ENCODE assay signal across 17 cellular contexts in the genomic region with DNA sequence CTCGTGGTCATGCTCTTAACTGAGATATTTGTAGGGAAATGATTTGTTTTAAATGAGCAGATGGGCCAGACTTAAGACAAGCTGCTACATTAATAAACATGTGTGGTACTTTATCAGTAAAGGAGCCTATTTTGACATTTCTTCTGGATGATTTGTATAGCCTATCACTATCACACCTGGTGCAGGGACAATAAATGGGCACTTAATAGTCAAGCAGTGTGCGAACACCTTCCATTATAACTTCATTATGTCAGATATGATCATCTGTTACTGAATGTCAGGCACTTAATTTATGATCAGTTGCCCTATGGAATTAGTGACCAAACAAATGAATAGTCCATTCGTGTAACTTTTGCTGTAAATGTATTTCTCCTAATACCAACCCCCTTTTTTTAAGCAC.
DNase-seq lines count a peak whose midpoint lies in the region; TF ChIP-seq lines count a peak whose summit lies in the region.
"Had no signal": no experiment of that assay in that cellular context is flagged by ENCODE, and none has a peak within 500 bp of the region (broad histone marks: within the 10 kb centered on the region; RNA-seq: fewer than 3 reads in every experiment).

No MANE protein-coding gene starts in this region.

- no peaks in the 10 kb centered on the region for H3K27me3 ChIP-seq in dorsolateral prefrontal cortex
- H3K27me3 ChIP-seq: BLaER1, SJSA1 had no signal

- H3K27ac ChIP-seq in dorsolateral prefrontal cortex: no peak overlapping the region
- H3K27ac ChIP-seq: BLaER1, SJSA1 had no signal

- intact Hi-C loops in dorsolateral prefrontal cortex (cut with DNase I): no loop called here

- H3K4me3 ChIP-seq in dorsolateral prefrontal cortex: no peak overlapping the region
- H3K4me3 ChIP-seq: BLaER1, GM12878, SJSA1 had no signal

- DNase-seq in DMS 273 treated with DMSO at 0.1 percent for 48 hours (lab: John Stamatoyannopoulos, UW): peak; percentile 92
- DNase-seq in NCI-H1105 treated with DMSO at 0.1 percent for 48 hours (lab: John Stamatoyannopoulos, UW): peak; percentile 30
- DNase-seq in NCI-H2171 (lab: John Stamatoyannopoulos, UW): peak; percentile 26
- DNase-seq in SK-N-DZ (ENCODE audit: low spot score): peak; percentile 54
- DNase-seq in effector CD8-positive, alpha-beta T cell (lab: John Stamatoyannopoulos, UW): no peak
- DNase-seq in dorsolateral prefrontal cortex: no peak
- no peak for DNase-seq in amygdala (lab: John Stamatoyannopoulos, UW)
- DNase-seq: CD4-positive, alpha-beta memory T cell; DMS53; EL; H7; KBM-7; NCI-H2227 treated with DMSO at 0.1 percent for 48 hours; NCI-H526 had no signal

- TF ChIP-seq CTCF in dorsolateral prefrontal cortex (IDR thresholded peaks at IDR 0.05 in 54 of 56, conservative IDR thresholded peaks at IDR 0.05 in 2 of 56; ENCODE audit: low read depth in 1 of 56, partially characterized antibody in 56 of 56): no peak

Comparison
In these comparisons a context has a peak if more than half of its experiments do, and no peak if none do; other contexts are left out.
1. DNase-seq: peak in DMS 273 treated with DMSO at 0.1 percent for 48 hours (single experiment), NCI-H1105 treated with DMSO at 0.1 percent for 48 hours (single experiment), NCI-H2171 (single experiment) and SK-N-DZ (single experiment); none in effector CD8-positive, alpha-beta T cell (single experiment), dorsolateral prefrontal cortex (0 of 10) and amygdala (0 of 56).